8 cellular contexts compared by ENCODE assay signal in the genomic region with DNA sequence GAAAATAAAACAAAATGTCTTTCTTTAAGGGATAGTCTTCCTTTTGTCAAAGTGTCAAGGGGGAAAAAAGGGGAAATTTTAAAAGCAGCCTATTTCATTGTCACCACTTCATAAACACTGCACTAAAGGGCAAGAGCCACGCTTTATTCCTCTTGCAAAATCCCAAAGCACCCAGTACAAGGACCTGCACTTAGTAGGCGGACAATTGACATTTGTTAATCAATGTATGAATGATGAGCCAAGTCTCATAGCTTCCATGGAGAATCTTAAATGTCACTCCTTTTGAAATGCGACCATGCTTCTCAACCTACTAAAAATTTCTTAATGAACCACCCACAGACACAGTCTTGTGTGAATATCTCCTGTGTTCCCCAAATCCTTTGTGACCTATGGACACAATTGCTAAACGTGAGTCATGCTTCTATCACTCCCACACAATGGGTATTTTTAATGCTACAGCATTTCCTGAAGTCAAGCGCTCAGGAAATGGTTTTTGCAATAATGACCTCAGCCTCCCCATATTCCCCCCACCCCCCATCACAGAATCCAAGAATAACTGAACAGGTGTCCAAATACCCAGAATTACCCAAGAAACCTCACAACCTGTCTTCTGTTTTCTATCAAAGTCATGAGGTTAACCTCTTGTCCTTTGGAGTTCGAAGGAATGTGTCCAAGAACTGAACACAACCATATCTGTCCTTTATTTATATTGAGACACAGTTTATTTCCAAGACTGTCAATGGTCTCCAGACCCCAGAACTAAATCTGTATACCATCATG.
DNase-seq lines count a peak whose midpoint lies in the region; ATAC-seq and TF ChIP-seq lines count a peak whose summit lies in the region.

No MANE protein-coding gene starts in this region.

- no peak for TF ChIP-seq CTCF in OCI-LY3 (IDR thresholded peaks at IDR 0.05; ENCODE audit: low read depth, low read length)
- no peak for TF ChIP-seq CTCF in osteoblast (IDR thresholded peaks at IDR 0.05; ENCODE audit: extremely low read depth, low read depth, low read length)

- H3K9me3 ChIP-seq in OCI-LY3 (ENCODE audit: insufficient read depth, low read length): no peaks in the 10 kb centered on the region
- H3K9me3 ChIP-seq in osteoblast (ENCODE audit: low read depth, low read length): no peaks in the 10 kb centered on the region

- no peak overlapping the region for H3K9ac ChIP-seq in OCI-LY3 (ENCODE audit: low read length)

- peak; percentile 18 for DNase-seq in dedifferentiated amniotic fluid mesenchymal stem cell (ENCODE audit: extremely low spot score)
- peak; percentile 83 for DNase-seq in osteoblast (ENCODE audit: insufficient read length, low spot score, missing footprints)
- DNase-seq in NCI-H1092 treated with DMSO at 0.1 percent for 48 hours (lab: John Stamatoyannopoulos, UW): no peak
- no peak for DNase-seq in DMS79 (lab: John Stamatoyannopoulos, UW)
- DNase-seq in epidermal melanocyte (ENCODE audit: insufficient read length, low spot score): no peak

- peak; percentile 53 for ATAC-seq in GM18511 (IDR thresholded peaks at IDR 0.05; ENCODE audit: unreplicated experiment)
- ATAC-seq in HG02610 (IDR thresholded peaks at IDR 0.05; ENCODE audit: unreplicated experiment): peak; percentile 57

- H3K4me1 ChIP-seq in OCI-LY3 (ENCODE audit: low read length) (peaks cover 20% of the 10 kb centered on the region), osteoblast (ENCODE audit: insufficient read depth, low read length) (peaks cover 12% of the 10 kb centered on the region)

- no peaks in the 10 kb centered on the region for H3K36me3 ChIP-seq in OCI-LY3 (replicated peaks; ENCODE audit: low read depth, low read length)
- no peaks in the 10 kb centered on the region for H3K36me3 ChIP-seq in osteoblast (ENCODE audit: insufficient read depth, low read length)

- no peaks in the 10 kb centered on the region for H3K79me2 ChIP-seq in OCI-LY3 (ENCODE audit: low read length)
- H3K79me2 ChIP-seq in osteoblast (ENCODE audit: insufficient read depth, low read length): no peaks in the 10 kb centered on the region

- H3K4me3 ChIP-seq in OCI-LY3 (ENCODE audit: low read length) (no peak overlapping the region), osteoblast (ENCODE audit: insufficient read depth, low read length) (no peak overlapping the region)

- no peaks in the 10 kb centered on the region for H4K20me1 ChIP-seq in OCI-LY3 (ENCODE audit: insufficient read depth, low read length)
- H4K20me1 ChIP-seq in osteoblast (ENCODE audit: insufficient read depth, low read length): no peaks in the 10 kb centered on the region

- H3K27ac ChIP-seq in OCI-LY3 (ENCODE audit: low read length): no peak overlapping the region
- no peak overlapping the region for H3K27ac ChIP-seq in osteoblast (ENCODE audit: low read depth, low read length)

- H3K27me3 ChIP-seq in OCI-LY3 (ENCODE audit: low read depth, low read length): no peaks in the 10 kb centered on the region
- H3K27me3 ChIP-seq in osteoblast (ENCODE audit: insufficient read depth, low read length): no peaks in the 10 kb centered on the region

- H3K4me2 ChIP-seq in OCI-LY3 (ENCODE audit: low read length) (peak overlapping the region; percentile 10; the same call in 1 of the 2 replicates), osteoblast (ENCODE audit: insufficient read depth, low read length) (peak overlapping the region; percentile 20)

- H2AFZ ChIP-seq in OCI-LY3 (ENCODE audit: low read depth, low read length) (peak overlapping the region; percentile 20; the same call in 1 of the 2 replicates), osteoblast (ENCODE audit: low read length) (no peak overlapping the region)

Comparison
In these comparisons a context has a peak if more than half of its experiments do, and no peak if none do; other contexts are left out.
1. DNase-seq: peak in dedifferentiated amniotic fluid mesenchymal stem cell (single experiment) and osteoblast (single experiment); none in NCI-H1092 treated with DMSO at 0.1 percent for 48 hours (single experiment), DMS79 (single experiment) and epidermal melanocyte (single experiment).